ENCODE assay signal across 1 cellular context in the genomic region with DNA sequence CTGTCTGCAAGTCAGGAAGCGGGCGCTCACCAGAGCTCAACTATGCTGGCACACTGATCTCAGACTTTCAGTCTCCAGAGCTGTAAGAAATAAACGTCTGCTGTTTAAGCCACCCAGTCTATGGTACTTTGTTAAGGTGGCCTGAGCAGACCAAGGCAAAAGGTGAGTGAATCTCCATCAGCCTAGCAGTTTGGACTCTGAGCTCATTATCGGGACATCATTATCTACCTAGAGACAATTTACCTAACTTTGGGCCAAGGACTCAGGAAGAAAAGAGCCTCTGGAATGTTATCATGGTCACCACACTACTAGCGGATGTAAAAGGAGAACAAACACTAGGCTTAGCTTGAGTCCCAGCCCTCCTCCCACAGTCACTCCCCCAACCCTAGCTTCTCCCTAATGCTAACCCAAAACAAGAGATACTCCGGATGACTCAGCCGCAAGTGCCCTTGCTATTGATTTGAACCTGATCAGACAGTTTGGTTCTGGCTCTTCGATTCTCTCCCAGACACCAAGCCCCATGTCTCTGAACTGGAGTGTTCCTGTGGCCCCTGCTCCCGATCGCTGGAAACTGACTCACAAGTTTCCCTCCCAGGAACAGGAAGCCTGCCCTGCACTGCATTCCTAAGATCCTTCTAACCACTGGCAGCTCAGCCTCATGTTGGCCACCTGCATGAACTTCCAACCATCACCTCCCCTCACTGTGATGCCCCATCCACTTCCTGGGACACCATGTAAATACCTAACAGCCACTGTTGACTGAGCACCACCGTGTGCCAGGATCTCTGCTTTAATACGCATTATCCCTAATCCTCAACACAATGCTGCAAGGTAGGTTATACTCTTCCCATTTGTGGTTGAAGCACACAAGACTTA.
TF ChIP-seq lines count a peak whose summit lies in the region.

No MANE protein-coding gene starts in this region.

TF ChIP-seq in HepG2, 621 proteins besides CTCF, POLR2A, EP300 and RAD21 (continued from another document and continues in another):
- TF ChIP-seq, protein P1, sequence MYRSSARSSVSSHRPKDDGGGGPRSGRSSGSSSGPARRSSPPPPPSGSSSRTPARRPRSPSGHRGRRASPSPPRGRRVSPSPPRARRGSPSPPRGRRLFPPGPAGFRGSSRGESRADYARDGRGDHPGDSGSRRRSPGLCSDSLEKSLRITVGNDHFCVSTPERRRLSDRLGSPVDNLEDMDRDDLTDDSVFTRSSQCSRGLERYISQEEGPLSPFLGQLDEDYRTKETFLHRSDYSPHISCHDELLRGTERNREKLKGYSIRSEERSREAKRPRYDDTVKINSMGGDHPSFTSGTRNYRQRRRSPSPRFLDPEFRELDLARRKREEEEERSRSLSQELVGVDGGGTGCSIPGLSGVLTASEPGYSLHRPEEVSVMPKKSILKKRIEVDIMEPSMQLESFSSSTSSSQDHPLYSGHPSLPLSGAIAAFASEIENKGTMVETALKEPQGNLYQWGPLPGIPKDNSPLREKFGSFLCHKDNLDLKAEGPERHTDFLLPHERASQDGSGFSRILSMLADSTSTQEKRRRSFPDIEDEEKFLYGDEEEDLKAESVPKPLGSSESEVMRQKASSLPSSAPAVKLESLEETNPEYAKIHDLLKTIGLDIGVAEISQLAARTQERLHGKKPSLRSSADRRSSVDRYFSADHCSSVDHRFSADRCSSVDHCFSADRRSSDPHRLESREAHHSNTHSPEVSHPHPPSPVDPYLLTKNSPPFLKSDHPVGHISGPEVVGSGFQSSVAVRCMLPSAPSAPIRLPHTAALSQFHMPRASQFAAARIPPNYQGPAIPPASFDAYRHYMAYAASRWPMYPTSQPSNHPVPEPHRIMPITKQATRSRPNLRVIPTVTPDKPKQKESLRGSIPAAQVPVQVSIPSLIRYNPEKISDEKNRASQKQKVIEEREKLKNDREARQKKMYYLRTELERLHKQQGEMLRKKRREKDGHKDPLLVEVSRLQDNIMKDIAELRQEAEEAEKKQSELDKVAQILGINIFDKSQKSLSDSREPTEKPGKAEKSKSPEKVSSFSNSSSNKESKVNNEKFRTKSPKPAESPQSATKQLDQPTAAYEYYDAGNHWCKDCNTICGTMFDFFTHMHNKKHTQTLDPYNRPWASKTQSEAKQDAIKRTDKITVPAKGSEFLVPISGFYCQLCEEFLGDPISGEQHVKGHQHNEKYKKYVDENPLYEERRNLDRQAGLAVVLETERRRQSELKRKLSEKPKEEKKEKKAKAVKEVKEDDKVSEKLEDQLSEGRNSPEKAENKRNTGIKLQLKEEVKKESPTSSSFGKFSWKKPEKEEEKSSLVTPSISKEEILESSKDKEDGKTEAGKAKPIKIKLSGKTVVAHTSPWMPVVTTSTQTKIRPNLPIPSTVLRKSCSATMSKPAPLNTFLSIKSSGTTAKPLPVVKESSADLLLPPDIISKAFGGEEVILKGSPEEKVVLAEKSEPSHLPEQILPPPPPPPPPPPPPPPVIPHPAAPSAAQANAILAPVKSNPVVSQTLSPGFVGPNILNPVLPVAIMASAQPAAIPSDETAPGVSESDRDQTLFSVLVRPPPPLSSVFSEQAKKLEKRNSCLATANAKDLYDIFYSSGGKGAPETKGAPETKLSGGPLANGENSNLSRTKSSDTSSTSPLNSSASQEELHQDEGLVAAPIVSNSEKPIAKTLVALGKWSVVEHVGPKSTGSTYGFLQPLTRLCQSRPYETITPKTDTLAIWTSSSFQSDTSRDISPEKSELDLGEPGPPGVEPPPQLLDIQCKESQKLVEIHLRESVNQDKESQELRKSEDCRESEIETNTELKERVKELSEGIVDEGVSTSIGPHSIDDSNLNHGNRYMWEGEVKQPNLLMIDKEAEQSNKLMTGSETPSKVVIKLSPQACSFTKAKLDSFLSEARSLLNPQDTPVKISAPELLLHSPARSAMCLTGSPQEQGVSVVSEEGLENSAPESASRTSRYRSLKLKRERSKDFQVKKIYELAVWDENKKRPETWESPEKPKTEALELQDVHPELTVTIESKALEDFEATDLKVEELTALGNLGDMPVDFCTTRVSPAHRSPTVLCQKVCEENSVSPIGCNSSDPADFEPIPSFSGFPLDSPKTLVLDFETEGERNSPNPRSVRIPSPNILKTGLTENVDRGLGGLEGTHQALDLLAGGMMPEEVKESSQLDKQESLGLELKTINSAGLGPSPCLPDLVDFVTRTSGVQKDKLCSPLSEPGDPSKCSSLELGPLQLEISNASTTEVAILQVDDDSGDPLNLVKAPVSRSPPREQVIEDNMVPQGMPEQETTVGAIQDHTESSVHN (CRISPR knock-in tag; IDR thresholded peaks at IDR 0.05): no peak
- TF ChIP-seq DMAP1 (CRISPR knock-in tag; IDR thresholded peaks at IDR 0.05): peak; percentile 41; the same call in 1 of the 2 replicates
- TF ChIP-seq, protein P2, sequence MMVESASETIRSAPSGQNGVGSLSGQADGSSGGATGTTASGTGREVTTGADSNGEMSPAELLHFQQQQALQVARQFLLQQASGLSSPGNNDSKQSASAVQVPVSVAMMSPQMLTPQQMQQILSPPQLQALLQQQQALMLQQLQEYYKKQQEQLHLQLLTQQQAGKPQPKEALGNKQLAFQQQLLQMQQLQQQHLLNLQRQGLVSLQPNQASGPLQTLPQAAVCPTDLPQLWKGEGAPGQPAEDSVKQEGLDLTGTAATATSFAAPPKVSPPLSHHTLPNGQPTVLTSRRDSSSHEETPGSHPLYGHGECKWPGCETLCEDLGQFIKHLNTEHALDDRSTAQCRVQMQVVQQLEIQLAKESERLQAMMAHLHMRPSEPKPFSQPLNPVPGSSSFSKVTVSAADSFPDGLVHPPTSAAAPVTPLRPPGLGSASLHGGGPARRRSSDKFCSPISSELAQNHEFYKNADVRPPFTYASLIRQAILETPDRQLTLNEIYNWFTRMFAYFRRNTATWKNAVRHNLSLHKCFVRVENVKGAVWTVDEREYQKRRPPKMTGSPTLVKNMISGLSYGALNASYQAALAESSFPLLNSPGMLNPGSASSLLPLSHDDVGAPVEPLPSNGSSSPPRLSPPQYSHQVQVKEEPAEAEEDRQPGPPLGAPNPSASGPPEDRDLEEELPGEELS (CRISPR knock-in tag; IDR thresholded peaks at IDR 0.05): peak; percentile 76
- TF ChIP-seq JUN (CRISPR knock-in tag; IDR thresholded peaks at IDR 0.05): no peak
- no peak for TF ChIP-seq GZF1 (CRISPR knock-in tag; IDR thresholded peaks at IDR 0.05)
- TF ChIP-seq MTA1 (CRISPR knock-in tag; IDR thresholded peaks at IDR 0.05; ENCODE audit: borderline replicate concordance): peak; percentile 34; the same call in 1 of the 2 replicates
- TF ChIP-seq DNMT3B (CRISPR knock-in tag; conservative IDR thresholded peaks at IDR 0.05): peak; percentile 47; the same call in 1 of the 2 replicates
- peak; percentile 70 for TF ChIP-seq ZNF644 (CRISPR knock-in tag; IDR thresholded peaks at IDR 0.05; ENCODE audit: low read depth)
- TF ChIP-seq, protein P3, sequence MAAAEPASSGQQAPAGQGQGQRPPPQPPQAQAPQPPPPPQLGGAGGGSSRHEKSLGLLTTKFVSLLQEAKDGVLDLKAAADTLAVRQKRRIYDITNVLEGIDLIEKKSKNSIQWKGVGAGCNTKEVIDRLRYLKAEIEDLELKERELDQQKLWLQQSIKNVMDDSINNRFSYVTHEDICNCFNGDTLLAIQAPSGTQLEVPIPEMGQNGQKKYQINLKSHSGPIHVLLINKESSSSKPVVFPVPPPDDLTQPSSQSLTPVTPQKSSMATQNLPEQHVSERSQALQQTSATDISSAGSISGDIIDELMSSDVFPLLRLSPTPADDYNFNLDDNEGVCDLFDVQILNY (CRISPR knock-in tag; conservative IDR thresholded peaks at IDR 0.05): no peak
- no peak for TF ChIP-seq KDM2A (CRISPR knock-in tag; IDR thresholded peaks at IDR 0.05; ENCODE audit: borderline replicate concordance, low read depth)
- no peak for TF ChIP-seq CHD2 (IDR thresholded peaks at IDR 0.05; ENCODE audit: low read depth, low read length)
- TF ChIP-seq SPEN (CRISPR knock-in tag; IDR thresholded peaks at IDR 0.05; ENCODE audit: low read depth): no peak
- TF ChIP-seq RBAK (CRISPR knock-in tag; IDR thresholded peaks at IDR 0.05): no peak
- TF ChIP-seq ZSCAN30 (CRISPR knock-in tag; IDR thresholded peaks at IDR 0.05): no peak
- no peak for TF ChIP-seq ZNF468 (CRISPR knock-in tag; IDR thresholded peaks at IDR 0.05)
- TF ChIP-seq ZNF496 (CRISPR knock-in tag; IDR thresholded peaks at IDR 0.05; ENCODE audit: insufficient replicate concordance): no peak
- TF ChIP-seq ZNF34 (CRISPR knock-in tag; IDR thresholded peaks at IDR 0.05; ENCODE audit: borderline replicate concordance): no peak
- no peak for TF ChIP-seq ATF7 (IDR thresholded peaks at IDR 0.05)
- no peak for TF ChIP-seq ATF7 (CRISPR knock-in tag; IDR thresholded peaks at IDR 0.05)
- no peak for TF ChIP-seq ZNF251 (CRISPR knock-in tag; IDR thresholded peaks at IDR 0.05)
- TF ChIP-seq, protein P4, sequence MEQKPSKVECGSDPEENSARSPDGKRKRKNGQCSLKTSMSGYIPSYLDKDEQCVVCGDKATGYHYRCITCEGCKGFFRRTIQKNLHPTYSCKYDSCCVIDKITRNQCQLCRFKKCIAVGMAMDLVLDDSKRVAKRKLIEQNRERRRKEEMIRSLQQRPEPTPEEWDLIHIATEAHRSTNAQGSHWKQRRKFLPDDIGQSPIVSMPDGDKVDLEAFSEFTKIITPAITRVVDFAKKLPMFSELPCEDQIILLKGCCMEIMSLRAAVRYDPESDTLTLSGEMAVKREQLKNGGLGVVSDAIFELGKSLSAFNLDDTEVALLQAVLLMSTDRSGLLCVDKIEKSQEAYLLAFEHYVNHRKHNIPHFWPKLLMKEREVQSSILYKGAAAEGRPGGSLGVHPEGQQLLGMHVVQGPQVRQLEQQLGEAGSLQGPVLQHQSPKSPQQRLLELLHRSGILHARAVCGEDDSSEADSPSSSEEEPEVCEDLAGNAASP (CRISPR knock-in tag; IDR thresholded peaks at IDR 0.05; ENCODE audit: borderline replicate concordance): 0 out of 2 replicates have a peak, but pooled peaks have one; percentile 12
- no peak for TF ChIP-seq FOXA1 (IDR thresholded peaks at IDR 0.05)
- peak; percentile 89 for TF ChIP-seq FOXA1 (CRISPR knock-in tag; IDR thresholded peaks at IDR 0.05)
- no peak for TF ChIP-seq ZNF557 (CRISPR knock-in tag; IDR thresholded peaks at IDR 0.05)
- TF ChIP-seq ZMAT3 (CRISPR knock-in tag; conservative IDR thresholded peaks at IDR 0.05): no peak; the same call in 1 of the 2 replicates
- TF ChIP-seq ELF3 (CRISPR knock-in tag; IDR thresholded peaks at IDR 0.05): peak; percentile 51
- TF ChIP-seq ZNF747 (CRISPR knock-in tag; IDR thresholded peaks at IDR 0.05; ENCODE audit: borderline replicate concordance): no peak
- TF ChIP-seq BHLHE40 (IDR thresholded peaks at IDR 0.05; ENCODE audit: low read length): no peak
- no peak for TF ChIP-seq ZNF431 (CRISPR knock-in tag; IDR thresholded peaks at IDR 0.05; ENCODE audit: borderline replicate concordance, low read depth)
- peak; percentile 23; the same call in 1 of the 2 replicates for TF ChIP-seq ZFY (CRISPR knock-in tag; IDR thresholded peaks at IDR 0.05)
- no peak for TF ChIP-seq KDM4B (CRISPR knock-in tag; IDR thresholded peaks at IDR 0.05)
- peak; percentile 36 for TF ChIP-seq ASH2L (IDR thresholded peaks at IDR 0.05; ENCODE audit: insufficient read length, low read depth, low read length)
- TF ChIP-seq, protein P5, sequence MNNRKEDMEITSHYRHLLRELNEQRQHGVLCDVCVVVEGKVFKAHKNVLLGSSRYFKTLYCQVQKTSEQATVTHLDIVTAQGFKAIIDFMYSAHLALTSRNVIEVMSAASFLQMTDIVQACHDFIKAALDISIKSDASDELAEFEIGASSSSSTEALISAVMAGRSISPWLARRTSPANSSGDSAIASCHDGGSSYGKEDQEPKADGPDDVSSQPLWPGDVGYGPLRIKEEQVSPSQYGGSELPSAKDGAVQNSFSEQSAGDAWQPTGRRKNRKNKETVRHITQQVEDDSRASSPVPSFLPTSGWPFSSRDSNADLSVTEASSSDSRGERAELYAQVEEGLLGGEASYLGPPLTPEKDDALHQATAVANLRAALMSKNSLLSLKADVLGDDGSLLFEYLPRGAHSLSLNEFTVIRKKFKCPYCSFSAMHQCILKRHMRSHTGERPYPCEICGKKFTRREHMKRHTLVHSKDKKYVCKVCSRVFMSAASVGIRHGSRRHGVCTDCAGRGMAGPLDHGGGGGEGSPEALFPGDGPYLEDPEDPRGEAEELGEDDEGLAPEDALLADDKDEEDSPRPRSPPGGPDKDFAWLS (CRISPR knock-in tag; IDR thresholded peaks at IDR 0.05; ENCODE audit: borderline replicate concordance): no peak
- TF ChIP-seq ZNF484 (CRISPR knock-in tag; IDR thresholded peaks at IDR 0.05; ENCODE audit: borderline replicate concordance, low read depth): no peak
- no peak for TF ChIP-seq MAFG (CRISPR knock-in tag; IDR thresholded peaks at IDR 0.05)
- TF ChIP-seq, protein P6, sequence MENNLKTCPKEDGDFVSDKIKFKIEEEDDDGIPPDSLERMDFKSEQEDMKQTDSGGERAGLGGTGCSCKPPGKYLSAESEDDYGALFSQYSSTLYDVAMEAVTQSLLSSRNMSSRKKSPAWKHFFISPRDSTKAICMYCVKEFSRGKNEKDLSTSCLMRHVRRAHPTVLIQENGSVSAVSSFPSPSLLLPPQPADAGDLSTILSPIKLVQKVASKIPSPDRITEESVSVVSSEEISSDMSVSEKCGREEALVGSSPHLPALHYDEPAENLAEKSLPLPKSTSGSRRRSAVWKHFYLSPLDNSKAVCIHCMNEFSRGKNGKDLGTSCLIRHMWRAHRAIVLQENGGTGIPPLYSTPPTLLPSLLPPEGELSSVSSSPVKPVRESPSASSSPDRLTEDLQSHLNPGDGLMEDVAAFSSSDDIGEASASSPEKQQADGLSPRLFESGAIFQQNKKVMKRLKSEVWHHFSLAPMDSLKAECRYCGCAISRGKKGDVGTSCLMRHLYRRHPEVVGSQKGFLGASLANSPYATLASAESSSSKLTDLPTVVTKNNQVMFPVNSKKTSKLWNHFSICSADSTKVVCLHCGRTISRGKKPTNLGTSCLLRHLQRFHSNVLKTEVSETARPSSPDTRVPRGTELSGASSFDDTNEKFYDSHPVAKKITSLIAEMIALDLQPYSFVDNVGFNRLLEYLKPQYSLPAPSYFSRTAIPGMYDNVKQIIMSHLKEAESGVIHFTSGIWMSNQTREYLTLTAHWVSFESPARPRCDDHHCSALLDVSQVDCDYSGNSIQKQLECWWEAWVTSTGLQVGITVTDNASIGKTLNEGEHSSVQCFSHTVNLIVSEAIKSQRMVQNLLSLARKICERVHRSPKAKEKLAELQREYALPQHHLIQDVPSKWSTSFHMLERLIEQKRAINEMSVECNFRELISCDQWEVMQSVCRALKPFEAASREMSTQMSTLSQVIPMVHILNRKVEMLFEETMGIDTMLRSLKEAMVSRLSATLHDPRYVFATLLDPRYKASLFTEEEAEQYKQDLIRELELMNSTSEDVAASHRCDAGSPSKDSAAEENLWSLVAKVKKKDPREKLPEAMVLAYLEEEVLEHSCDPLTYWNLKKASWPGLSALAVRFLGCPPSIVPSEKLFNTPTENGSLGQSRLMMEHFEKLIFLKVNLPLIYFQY (CRISPR knock-in tag; IDR thresholded peaks at IDR 0.05; ENCODE audit: borderline replicate concordance): 0 out of 2 replicates have a peak, but pooled peaks have one; percentile 12
- TF ChIP-seq PHB2 (IDR thresholded peaks at IDR 0.05; ENCODE audit: partially characterized antibody): no peak
- peak; percentile 18; the same call in 1 of the 2 replicates for TF ChIP-seq SIX4 (CRISPR knock-in tag; IDR thresholded peaks at IDR 0.05)
- TF ChIP-seq ARNT (IDR thresholded peaks at IDR 0.05): no peak
- no peak for TF ChIP-seq TBL1XR1 (IDR thresholded peaks at IDR 0.05; ENCODE audit: borderline replicate concordance, low read length, partially characterized antibody)
- no peak for TF ChIP-seq ZNF543 (CRISPR knock-in tag; IDR thresholded peaks at IDR 0.05)
